ENCODE assay signal across 9 cellular contexts in genomic region chr3:126357299-126358037, GRCh38. TPM values are rescaled to one million over a fixed set of nuclear protein-coding genes. Genes with fewer than 3 reads are reported as not detected.
DNase-seq lines count a peak whose midpoint lies in the region; ATAC-seq, FAIRE-seq and TF ChIP-seq lines count a peak whose summit lies in the region.
"Had no signal": no experiment of that assay in that cellular context is flagged by ENCODE, and none has a peak within 500 bp of the region (broad histone marks: within the 10 kb centered on the region; RNA-seq: fewer than 3 reads in every experiment).

TSS of gene KLF15 (minus strand) at chr3:126357408. CDS start at chr3:126352922, 4,486 bp downstream.

- no peaks in the 10 kb centered on the region for H3K9me3 Mint-ChIP-seq in CD8-positive, alpha-beta memory T cell
- no peaks in the 10 kb centered on the region for H3K9me3 Mint-ChIP-seq in natural killer cell
- H3K9me3 Mint-ChIP-seq in stimulated activated naive B cell treated with anti-CD40 and anti-IgM and Interleukin-4, amounts not matched to agents 10 μg/mL and 1 μg/mL and 100 μg/mL, for 72 hours = no peaks in the 10 kb centered on the region

- peak; percentile 62 to 76 (median 71) for DNase-seq in CD8-positive, alpha-beta memory T cell
- DNase-seq in HTR-8/SVneo (ENCODE audit: insufficient read length, low spot score) (peak; percentile 88), RKO (ENCODE audit: low spot score) (peak; percentile 87), fibroblast of peridontal ligament (ENCODE audit: extremely low read depth) (peak; percentile 50), natural killer cell (peak; percentile 73)
- DNase-seq in activated T-helper 9 cell treated with anti-CD3 and anti-CD28 coated beads, Interleukin-2, amount 50 U/mL, for 16 hours (ENCODE audit: low read depth) = peak; percentile 60
- DNase-seq in stimulated activated naive B cell treated with anti-CD40 and anti-IgM and Interleukin-4, amounts not matched to agents 10 μg/mL and 1 μg/mL and 100 μg/mL, for 72 hours = peak; percentile 65

- FAIRE-seq in HTR-8/SVneo (lab: Jason Lieb, UNC) = peak; percentile 59
- FAIRE-seq: colon had no signal

- H3K27ac ChIP-seq in CD8-positive, alpha-beta memory T cell (ENCODE audit: low read depth, low read length) = no peak within 1 kb of the TSS

- H3K27me3 ChIP-seq in CD8-positive, alpha-beta memory T cell (ENCODE audit: insufficient read depth, low read length, poor library complexity, severe bottlenecking) = peaks cover 18% of the 10 kb centered on the region

- CTCF ChIA-PET in CD8-positive, alpha-beta memory T cell (lab: Charles Lee) = no interaction called here

- H3K27me3 Mint-ChIP-seq in CD8-positive, alpha-beta memory T cell = peaks cover 43 to 55% of the 10 kb centered on the region in 2 donors
- H3K27me3 Mint-ChIP-seq in natural killer cell (ENCODE audit: low read depth in 2 of 2) = peaks cover 37 to 50% of the 10 kb centered on the region in 2 donors
- peaks cover 50 to 75% of the 10 kb centered on the region in 2 donors for H3K27me3 Mint-ChIP-seq in stimulated activated naive B cell treated with anti-CD40 and anti-IgM and Interleukin-4, amounts not matched to agents 10 μg/mL and 1 μg/mL and 100 μg/mL, for 72 hours

- no peaks in the 10 kb centered on the region for H3K36me3 ChIP-seq in CD8-positive, alpha-beta memory T cell (ENCODE audit: insufficient read depth, low read length)

- peaks cover 17 to 21% (median 17%) of the 10 kb centered on the region in 3 donors for H3K4me1 Mint-ChIP-seq in CD8-positive, alpha-beta memory T cell
- peaks cover 18% of the 10 kb centered on the region in 2 donors for H3K4me1 Mint-ChIP-seq in natural killer cell
- peaks cover 5 to 23% of the 10 kb centered on the region in 2 donors for H3K4me1 Mint-ChIP-seq in stimulated activated naive B cell treated with anti-CD40 and anti-IgM and Interleukin-4, amounts not matched to agents 10 μg/mL and 1 μg/mL and 100 μg/mL, for 72 hours

- H3K4me3 Mint-ChIP-seq in CD8-positive, alpha-beta memory T cell = peak within 1 kb of the TSS; percentile 84 to 93 (median 90)
- peak within 1 kb of the TSS; percentile 95 for H3K4me3 Mint-ChIP-seq in natural killer cell
- peak within 1 kb of the TSS; percentile 85 to 89 for H3K4me3 Mint-ChIP-seq in stimulated activated naive B cell treated with anti-CD40 and anti-IgM and Interleukin-4, amounts not matched to agents 10 μg/mL and 1 μg/mL and 100 μg/mL, for 72 hours

- no peak for TF ChIP-seq CTCF in natural killer cell (IDR thresholded peaks at IDR 0.05)

- intact Hi-C loops in natural killer cell (cut with micrococcal nuclease) = no loop called here

- H3K27ac Mint-ChIP-seq in CD8-positive, alpha-beta memory T cell = peak within 1 kb of the TSS in 6 of 8 donors; percentile 53 to 92 (median 78)
- H3K27ac Mint-ChIP-seq in natural killer cell = peak within 1 kb of the TSS; percentile 60 to 82
- peak within 1 kb of the TSS; percentile 60 for H3K27ac Mint-ChIP-seq in stimulated activated naive B cell treated with anti-CD40 and anti-IgM and Interleukin-4, amounts not matched to agents 10 μg/mL and 1 μg/mL and 100 μg/mL, for 72 hours

- H3K9me3 ChIP-seq in CD8-positive, alpha-beta memory T cell (ENCODE audit: low read length) = no peaks in the 10 kb centered on the region

- H3K4me1 ChIP-seq in CD8-positive, alpha-beta memory T cell (ENCODE audit: insufficient read depth, low read length) = no peaks in the 10 kb centered on the region

- H3K36me3 Mint-ChIP-seq in CD8-positive, alpha-beta memory T cell = peaks cover 0 to 2% (median 0%) of the 10 kb centered on the region in 3 donors
- no peaks in the 10 kb centered on the region for H3K36me3 Mint-ChIP-seq in natural killer cell
- H3K36me3 Mint-ChIP-seq in stimulated activated naive B cell treated with anti-CD40 and anti-IgM and Interleukin-4, amounts not matched to agents 10 μg/mL and 1 μg/mL and 100 μg/mL, for 72 hours = no peaks in the 10 kb centered on the region

- POLR2A ChIA-PET in CD8-positive, alpha-beta memory T cell (lab: Charles Lee) = no interaction called here

- H3K4me3 ChIP-seq in CD8-positive, alpha-beta memory T cell (ENCODE audit: low read length) = peak within 1 kb of the TSS; percentile 60

- ATAC-seq in GM21381 (IDR thresholded peaks at IDR 0.05; ENCODE audit: unreplicated experiment) (peak; percentile 79), natural killer cell (peak; percentile 91 to 92 (median 92))
- peak; percentile 91 to 95 for ATAC-seq in stimulated activated naive B cell treated with anti-CD40 and anti-IgM and Interleukin-4, amounts not matched to agents 10 μg/mL and 1 μg/mL and 100 μg/mL, for 72 hours (replicated peaks)

RNA-seq across cellular contexts. Expression of gene KLF15, which starts in this region (rescaled TPM):
- total RNA-seq in CD8-positive, alpha-beta memory T cell = under 1 TPM; 0.11 to 0.18 TPM
- polyA plus RNA-seq in CD8-positive, alpha-beta memory T cell = not detected
- under 1 TPM; 0.23 to 0.38 (median 0.36) TPM for total RNA-seq in natural killer cell

Comparison
In these comparisons a context has a peak if more than half of its experiments do, and no peak if none do; other contexts are left out.
1. Peak in DNase-seq and H3K4me3 ChIP-seq in CD8-positive, alpha-beta memory T cell; RNA of the gene not detected or under 1 TPM.
2. Peak in DNase-seq and ATAC-seq in natural killer cell; RNA of the gene not detected or under 1 TPM.